Comparison of ENCODE assay signal across 8 cellular contexts in genomic region chr11:69000831-69001245, GRCh38. TPM values are rescaled to one million over a fixed set of nuclear protein-coding genes. Genes with fewer than 3 reads are reported as not detected.
DNase-seq lines count a peak whose midpoint lies in the region; ATAC-seq and TF ChIP-seq lines count a peak whose summit lies in the region.

No MANE protein-coding gene starts in this region.

- no peaks in the 10 kb centered on the region for H3K36me3 ChIP-seq in MG63
- peaks cover 31 to 32% of the 10 kb centered on the region in 2 experiments for H3K36me3 ChIP-seq in mesenchymal stem cell (ENCODE audit: control insufficient read depth in 1 of 2, insufficient read depth in 2 of 2, low read depth in 1 of 2, low read length in 2 of 2)

- no peak overlapping the region for H2BK12ac ChIP-seq in mesenchymal stem cell (ENCODE audit: low read length in 2 of 2)

- H3K79me1 ChIP-seq in mesenchymal stem cell (replicated peaks; ENCODE audit: low read length, poor library complexity, severe bottlenecking) = no peaks in the 10 kb centered on the region

- H4K8ac ChIP-seq in mesenchymal stem cell (ENCODE audit: low read length) = no peak overlapping the region

- no peak overlapping the region for H3K18ac ChIP-seq in mesenchymal stem cell (ENCODE audit: low read depth in 1 of 2, low read length in 2 of 2)

- no peak overlapping the region for H3K4me3 ChIP-seq in MG63
- H3K4me3 ChIP-seq in coronary artery = no peak overlapping the region
- no peak overlapping the region for H3K4me3 ChIP-seq in mesenchymal stem cell (ENCODE audit: insufficient read depth in 1 of 2, low read depth in 1 of 2, low read length in 2 of 2)

- no peak overlapping the region for H4K91ac ChIP-seq in mesenchymal stem cell (ENCODE audit: low read length)

- H3K9me3 ChIP-seq in MG63 = no peaks in the 10 kb centered on the region
- no peaks in the 10 kb centered on the region for H3K9me3 ChIP-seq in mesenchymal stem cell (ENCODE audit: control insufficient read depth, low read length)

- H3K4me1 ChIP-seq in mesenchymal stem cell (ENCODE audit: control insufficient read depth, insufficient read depth, low read depth, low read length) = peaks cover 7% of the 10 kb centered on the region

- H3K27ac ChIP-seq in coronary artery (peak overlapping the region; percentile 87 to 88), mesenchymal stem cell (ENCODE audit: low read length, poor library complexity, severe bottlenecking) (no peak overlapping the region)

- H3K23ac ChIP-seq in mesenchymal stem cell (ENCODE audit: low read length in 2 of 2) = no peak overlapping the region

- H2BK120ac ChIP-seq in mesenchymal stem cell (ENCODE audit: low read depth, low read length) = no peak overlapping the region

- no peak for ATAC-seq in HG03139 (IDR thresholded peaks at IDR 0.05; ENCODE audit: unreplicated experiment)
- no peak for ATAC-seq in GM21717 (IDR thresholded peaks at IDR 0.05; ENCODE audit: unreplicated experiment)
- no peak for ATAC-seq in GM21360 (IDR thresholded peaks at IDR 0.05; ENCODE audit: unreplicated experiment)
- no peak for ATAC-seq in HG03097 (IDR thresholded peaks at IDR 0.05; ENCODE audit: low FRiP score, unreplicated experiment)

- no peak overlapping the region for H3K4ac ChIP-seq in mesenchymal stem cell (ENCODE audit: low read depth in 1 of 2, low read length in 2 of 2)

- no peak overlapping the region for H3K4me2 ChIP-seq in mesenchymal stem cell (ENCODE audit: low read length, poor library complexity, severe bottlenecking)

- no peak overlapping the region for H2AK5ac ChIP-seq in mesenchymal stem cell (ENCODE audit: low read length, severe bottlenecking)

- no peak overlapping the region for H2AFZ ChIP-seq in mesenchymal stem cell (ENCODE audit: low read depth, low read length)

- DNase-seq in AG08395 (ENCODE audit: low spot score) (peak; percentile 92), MG63 (peak; percentile 83), coronary artery (ENCODE audit: low spot score) (peak; percentile 92), mesenchymal stem cell (peak; percentile 73)

- H3K27me3 ChIP-seq in MG63 = no peaks in the 10 kb centered on the region
- no peaks in the 10 kb centered on the region for H3K27me3 ChIP-seq in mesenchymal stem cell (ENCODE audit: control insufficient read depth in 1 of 2, insufficient read depth in 1 of 2, low read length in 2 of 2)

- no peak overlapping the region for H2BK5ac ChIP-seq in mesenchymal stem cell (ENCODE audit: low read depth, low read length, poor library complexity, severe bottlenecking)

- no peak overlapping the region for H2BK15ac ChIP-seq in mesenchymal stem cell (ENCODE audit: low read depth, poor library complexity, severe bottlenecking)

- peak; percentile 26 for TF ChIP-seq CTCF in coronary artery (IDR thresholded peaks at IDR 0.05)

- no peak overlapping the region for H3K14ac ChIP-seq in mesenchymal stem cell (ENCODE audit: low read length in 2 of 2)

- 81% methylated on average over 8 of the region's 8 CpGs for WGBS in mesenchymal stem cell

- H3K9ac ChIP-seq in mesenchymal stem cell (ENCODE audit: low read length) = peak overlapping the region; percentile 69

RNA-seq across cellular contexts. Expression of gene MRGPRF, which starts 12.2 kb away (rescaled TPM):
- 2.0 TPM in 1 of 2 replicates, not detected in the other for total RNA-seq in MG63 (2014; rRNA removed; shearing (Covaris generic); ENCODE audit: low replicate concordance)
- 28.0 TPM for polyA plus RNA-seq in mesenchymal stem cell (2013, experiment 1 of 2)
- polyA plus RNA-seq in mesenchymal stem cell (2013, experiment 2 of 2) = 29.6 TPM

RNA-seq across cellular contexts. Expression of gene MRGPRD, which starts 20.1 kb away (rescaled TPM):
- not detected in 2 replicates for total RNA-seq in MG63 (2014; rRNA removed; shearing (Covaris generic); ENCODE audit: low replicate concordance)
- polyA plus RNA-seq in mesenchymal stem cell (2013, experiment 1 of 2) = not detected
- polyA plus RNA-seq in mesenchymal stem cell (2013, experiment 2 of 2) = not detected

RNA-seq across cellular contexts. Expression of gene TPCN2, which starts 47.9 kb away (rescaled TPM):
- 2.4 and 5.4 TPM in 2 replicates for total RNA-seq in MG63 (2014; rRNA removed; shearing (Covaris generic); ENCODE audit: low replicate concordance)
- 4.9 TPM for polyA plus RNA-seq in mesenchymal stem cell (2013, experiment 1 of 2)
- 4.7 TPM for polyA plus RNA-seq in mesenchymal stem cell (2013, experiment 2 of 2)
